In the genomic region with DNA sequence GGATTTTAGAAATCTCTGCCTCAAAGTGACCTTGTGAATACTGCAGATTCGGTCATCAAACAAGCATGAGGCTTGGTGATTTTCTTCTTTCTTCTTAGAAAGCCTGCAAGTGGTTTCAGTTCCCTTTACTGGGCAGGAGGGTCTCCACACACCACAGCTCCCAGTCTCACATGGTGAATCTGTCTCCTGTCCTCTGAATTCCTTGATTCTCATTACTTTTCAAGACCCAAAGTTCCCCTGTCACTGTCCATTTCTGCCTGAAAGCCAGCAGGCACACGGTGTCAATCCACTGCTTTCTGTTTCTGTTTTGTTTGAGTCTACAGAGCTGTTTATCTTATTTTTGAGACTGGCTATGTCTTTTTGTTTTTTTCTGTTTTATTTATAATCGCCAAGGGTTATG, we compare ENCODE assay signal across 9 cellular contexts. TPM values are rescaled to one million over a fixed set of nuclear protein-coding genes. Genes with fewer than 3 reads are reported as not detected.
DNase-seq lines count a peak whose midpoint lies in the region; ATAC-seq and TF ChIP-seq lines count a peak whose summit lies in the region.
"Had no signal": no experiment of that assay in that cellular context is flagged by ENCODE, and none has a peak within 500 bp of the region (broad histone marks: within the 10 kb centered on the region; RNA-seq: fewer than 3 reads in every experiment).

No MANE protein-coding gene starts in this region.

- ATAC-seq in GM21423 (IDR thresholded peaks at IDR 0.05; ENCODE audit: unreplicated experiment) (peak; percentile 67), left cardiac atrium (peak; percentile 38 to 41)
- ATAC-seq: HCT116 had no signal

- H3K27ac ChIP-seq in RWPE1, result no peak overlapping the region

- intact Hi-C loops in left cardiac atrium (cut with DNase I), result no loop called here

- CTCF ChIA-PET in RWPE1 (lab: Yijun Ruan, JAX), result no interaction called here

- DNase-seq in EH (ENCODE audit: low read depth) (peak; percentile 42), M059J (ENCODE audit: low read depth) (peak; percentile 31), left cardiac atrium (no peak), NCI-H2227 treated with DMSO at 0.1 percent for 48 hours (lab: John Stamatoyannopoulos, UW) (no peak), RWPE1 (ENCODE audit: low spot score) (no peak), OCI-M2 (lab: John Stamatoyannopoulos, UW; ENCODE audit: unreplicated experiment) (no peak)
- DNase-seq in NK-92 treated with Interleukin-12 subunit alpha and Interleukin-12 subunit beta, amount 100 ng/mL, for 24 hours (lab: John Stamatoyannopoulos, UW), result no peak

- POLR2A ChIA-PET in RWPE1 (lab: Yijun Ruan, JAX; ENCODE audit: low non-redundant PET), result no interaction called here

- TF ChIP-seq CTCF in RWPE1 (conservative IDR thresholded peaks at IDR 0.05; ENCODE audit: low read depth), result no peak

RNA-seq across cellular contexts. Expression of a gene that starts 14.2 kb away (rescaled TPM):
- total RNA-seq in M059J (2014; rRNA removed; shearing (Covaris generic)), result 4.9 and 9.0 TPM in 2 replicates
- total RNA-seq in left cardiac atrium, result 100 to 1,000 TPM; 218 to 309 TPM

RNA-seq across cellular contexts. Expression of a gene that starts 47.9 kb away (rescaled TPM):
- total RNA-seq in M059J (2014; rRNA removed; shearing (Covaris generic)), result 12.6 and 23.9 TPM in 2 replicates
- 10 to 100 TPM; 15.1 to 15.4 TPM for total RNA-seq in left cardiac atrium

Comparison
In these comparisons a context has a peak if more than half of its experiments do, and no peak if none do; other contexts are left out.
1. DNase-seq: peak in EH (single experiment) and M059J (single experiment); none in left cardiac atrium (single experiment), NK-92 treated with Interleukin-12 subunit alpha and Interleukin-12 subunit beta, amount 100 ng/mL, for 24 hours (single experiment), NCI-H2227 treated with DMSO at 0.1 percent for 48 hours (single experiment), RWPE1 (single experiment) and OCI-M2 (single experiment).
2. RNA of a gene that starts 14.2 kb away (total RNA-seq): 218 to 309 TPM in left cardiac atrium; 4.9 to 9.0 TPM in M059J; every median in the first group is over 10 times any median in the second.